Comparison of ENCODE assay signal across 1 cellular context in genomic region chr6:37679539-37680476, GRCh38.
TF ChIP-seq lines count a peak whose summit lies in the region.

No MANE protein-coding gene starts in this region.

TF ChIP-seq in Ishikawa, 13 proteins besides CTCF, POLR2A, EP300 and RAD21 (continued from another document):
- TF ChIP-seq, protein P1, sequence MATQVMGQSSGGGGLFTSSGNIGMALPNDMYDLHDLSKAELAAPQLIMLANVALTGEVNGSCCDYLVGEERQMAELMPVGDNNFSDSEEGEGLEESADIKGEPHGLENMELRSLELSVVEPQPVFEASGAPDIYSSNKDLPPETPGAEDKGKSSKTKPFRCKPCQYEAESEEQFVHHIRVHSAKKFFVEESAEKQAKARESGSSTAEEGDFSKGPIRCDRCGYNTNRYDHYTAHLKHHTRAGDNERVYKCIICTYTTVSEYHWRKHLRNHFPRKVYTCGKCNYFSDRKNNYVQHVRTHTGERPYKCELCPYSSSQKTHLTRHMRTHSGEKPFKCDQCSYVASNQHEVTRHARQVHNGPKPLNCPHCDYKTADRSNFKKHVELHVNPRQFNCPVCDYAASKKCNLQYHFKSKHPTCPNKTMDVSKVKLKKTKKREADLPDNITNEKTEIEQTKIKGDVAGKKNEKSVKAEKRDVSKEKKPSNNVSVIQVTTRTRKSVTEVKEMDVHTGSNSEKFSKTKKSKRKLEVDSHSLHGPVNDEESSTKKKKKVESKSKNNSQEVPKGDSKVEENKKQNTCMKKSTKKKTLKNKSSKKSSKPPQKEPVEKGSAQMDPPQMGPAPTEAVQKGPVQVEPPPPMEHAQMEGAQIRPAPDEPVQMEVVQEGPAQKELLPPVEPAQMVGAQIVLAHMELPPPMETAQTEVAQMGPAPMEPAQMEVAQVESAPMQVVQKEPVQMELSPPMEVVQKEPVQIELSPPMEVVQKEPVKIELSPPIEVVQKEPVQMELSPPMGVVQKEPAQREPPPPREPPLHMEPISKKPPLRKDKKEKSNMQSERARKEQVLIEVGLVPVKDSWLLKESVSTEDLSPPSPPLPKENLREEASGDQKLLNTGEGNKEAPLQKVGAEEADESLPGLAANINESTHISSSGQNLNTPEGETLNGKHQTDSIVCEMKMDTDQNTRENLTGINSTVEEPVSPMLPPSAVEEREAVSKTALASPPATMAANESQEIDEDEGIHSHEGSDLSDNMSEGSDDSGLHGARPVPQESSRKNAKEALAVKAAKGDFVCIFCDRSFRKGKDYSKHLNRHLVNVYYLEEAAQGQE (IDR thresholded peaks at IDR 0.05; ENCODE audit: low read depth): no peak
- TF ChIP-seq MAX (IDR thresholded peaks at IDR 0.05) (peak; percentile 90), CEBPB (IDR thresholded peaks at IDR 0.05) (no peak), FOXM1 (IDR thresholded peaks at IDR 0.05; ENCODE audit: borderline replicate concordance, low read depth) (no peak), NFIC (IDR thresholded peaks at IDR 0.05) (peak; percentile 72)
